13 cellular contexts compared by ENCODE assay signal in genomic region chr14:72679591-72680151, GRCh38.
DNase-seq lines count a peak whose midpoint lies in the region; ATAC-seq and TF ChIP-seq lines count a peak whose summit lies in the region.
"Had no signal": no experiment of that assay in that cellular context is flagged by ENCODE, and none has a peak within 500 bp of the region (broad histone marks: within the 10 kb centered on the region; RNA-seq: fewer than 3 reads in every experiment).

No MANE protein-coding gene starts in this region.

- peak; percentile 53 for DNase-seq in Ammon's horn (ENCODE audit: low spot score)
- no peak for DNase-seq in HFFc6
- DNase-seq in WTC11 (ENCODE audit: low spot score) = no peak
- DNase-seq in iPS-NIHi11 (ENCODE audit: low spot score) = peak; percentile 49
- DNase-seq in activated CD4-positive, alpha-beta T cell treated with anti-CD3 and anti-CD28 coated beads, Interleukin-2, amount 50 U/mL, for 4 hours = no peak
- no peak for DNase-seq in mesothelial cell of epicardium (ENCODE audit: low spot score in 2 of 2, unreplicated experiment in 2 of 2)
- no peak for DNase-seq in COLO829 (ENCODE audit: low spot score)
- DNase-seq: activated naive CD8-positive, alpha-beta T cell treated with anti-CD3 and anti-CD28 coated beads for 36 hours; MM.1S; NK-92 treated with Interleukin-12 subunit alpha and Interleukin-12 subunit beta, amount 100 ng/mL, for 24 hours had no signal

- ATAC-seq in WTC11 = peak; percentile 46
- ATAC-seq in GM18907 (IDR thresholded peaks at IDR 0.05; ENCODE audit: unreplicated experiment) = no peak

- TF ChIP-seq CTCF in HFFc6 (IDR thresholded peaks at IDR 0.05) (no peak), WTC11 (IDR thresholded peaks at IDR 0.05) (no peak), mesothelial cell of epicardium (IDR thresholded peaks at IDR 0.05; ENCODE audit: unreplicated experiment) (no peak)

- POLR2A ChIA-PET in WTC11 (lab: Charles Lee) = no interaction called here

- H3K27ac Mint-ChIP-seq in HFFc6 (peak overlapping the region; percentile 44; the same call in 1 of the 2 replicates), WTC11 (no peak overlapping the region), mesothelial cell of epicardium (no peak overlapping the region)
- H3K27ac Mint-ChIP-seq: activated naive CD8-positive, alpha-beta T cell treated with anti-CD3 and anti-CD28 coated beads for 36 hours; B cell; progenitor cell of endocrine pancreas had no signal

- peaks cover 6% of the 10 kb centered on the region; the same call in 1 of the 2 replicates for H3K9me3 Mint-ChIP-seq in HFFc6
- peaks cover 22% of the 10 kb centered on the region for H3K9me3 Mint-ChIP-seq in WTC11
- peaks cover 6% of the 10 kb centered on the region for H3K9me3 Mint-ChIP-seq in mesothelial cell of epicardium

- peaks cover 35% of the 10 kb centered on the region for H3K36me3 Mint-ChIP-seq in HFFc6 (ENCODE audit: low read depth)
- H3K36me3 Mint-ChIP-seq in WTC11 = 0 out of 2 replicates have a peak, but pooled peaks cover 3% of the 10 kb centered on the region
- H3K36me3 Mint-ChIP-seq in mesothelial cell of epicardium = peaks cover 2% of the 10 kb centered on the region

- CTCF ChIA-PET in WTC11 (lab: Charles Lee) = interaction anchor here (0.8 kb wide), 1 partner anchor 21 kb away, joined by 4 read pairs; no protein-coding TSS in a partner anchor

- H3K4me3 Mint-ChIP-seq in HFFc6 = no peak overlapping the region
- H3K4me3 Mint-ChIP-seq in WTC11 = no peak overlapping the region
- no peak overlapping the region for H3K4me3 Mint-ChIP-seq in mesothelial cell of epicardium
- H3K4me3 Mint-ChIP-seq: activated naive CD8-positive, alpha-beta T cell treated with anti-CD3 and anti-CD28 coated beads for 36 hours; B cell had no signal

- H3K4me1 Mint-ChIP-seq in HFFc6 (ENCODE audit: low read depth) = peaks cover 56% of the 10 kb centered on the region
- H3K4me1 Mint-ChIP-seq in WTC11 = peaks cover 9% of the 10 kb centered on the region
- H3K4me1 Mint-ChIP-seq in mesothelial cell of epicardium = peaks cover 10% of the 10 kb centered on the region
- H3K4me1 Mint-ChIP-seq: activated naive CD8-positive, alpha-beta T cell treated with anti-CD3 and anti-CD28 coated beads for 36 hours had no signal

- peaks cover 2% of the 10 kb centered on the region; the same call in 1 of the 2 replicates for H3K27me3 Mint-ChIP-seq in HFFc6 (ENCODE audit: insufficient read depth)
- peaks cover 3% of the 10 kb centered on the region for H3K27me3 Mint-ChIP-seq in WTC11 (ENCODE audit: low read depth)
- H3K27me3 Mint-ChIP-seq in mesothelial cell of epicardium (ENCODE audit: low read depth) = peaks cover 4% of the 10 kb centered on the region
- H3K27me3 Mint-ChIP-seq: activated naive CD8-positive, alpha-beta T cell treated with anti-CD3 and anti-CD28 coated beads for 36 hours; B cell had no signal

TF ChIP-seq in WTC11, 78 proteins besides CTCF, POLR2A, EP300 and RAD21:
- no peak for TF ChIP-seq GTF2I (CRISPR knock-in tag; conservative IDR thresholded peaks at IDR 0.05)
- no peak for TF ChIP-seq ZNF219 (CRISPR knock-in tag; IDR thresholded peaks at IDR 0.05; ENCODE audit: borderline replicate concordance)

Comparison
In these comparisons a context has a peak if more than half of its experiments do, and no peak if none do; other contexts are left out.
1. DNase-seq: peak in Ammon's horn (single experiment) and iPS-NIHi11 (single experiment); none in HFFc6 (single experiment), WTC11 (single experiment), activated CD4-positive, alpha-beta T cell treated with anti-CD3 and anti-CD28 coated beads, Interleukin-2, amount 50 U/mL, for 4 hours (0 of 2), mesothelial cell of epicardium (0 of 2) and COLO829 (single experiment).